ENCODE assay signal across 8 cellular contexts in genomic region chr6:1388927-1389790, GRCh38. TPM values are rescaled to one million over a fixed set of nuclear protein-coding genes. Genes with fewer than 3 reads are reported as not detected.
DNase-seq lines count a peak whose midpoint lies in the region; ATAC-seq and TF ChIP-seq lines count a peak whose summit lies in the region.

Gene FOXF2, plus strand, starts transcription at chr6:1389576. Its CDS starts 372 bp downstream, at chr6:1389948.

- H3K9me3 ChIP-seq in breast epithelium: no peaks in the 10 kb centered on the region

- ATAC-seq in memory B cell (ENCODE audit: low read depth) (no peak), HG02623 (IDR thresholded peaks at IDR 0.05; ENCODE audit: unreplicated experiment) (no peak), GM21360 (IDR thresholded peaks at IDR 0.05; ENCODE audit: unreplicated experiment) (no peak)

- TF ChIP-seq POLR2A in breast epithelium (IDR thresholded peaks at IDR 0.05): no peak

- H3K4me3 ChIP-seq in breast epithelium (peak within 1 kb of the TSS; percentile 48 to 76 (median 51)), urinary bladder (ENCODE audit: low read depth, low read length) (peak within 1 kb of the TSS; percentile 73)

- no peaks in the 10 kb centered on the region for H3K9me3 Mint-ChIP-seq in activated naive CD4-positive, alpha-beta T cell treated with anti-CD3 and anti-CD28 coated beads, Interleukin-2, amount 50 U/mL, for 24 hours
- no peaks in the 10 kb centered on the region for H3K9me3 Mint-ChIP-seq in memory B cell

- no peaks in the 10 kb centered on the region for H3K36me3 ChIP-seq in breast epithelium
- no peaks in the 10 kb centered on the region for H3K36me3 ChIP-seq in urinary bladder (ENCODE audit: insufficient read depth)

- peak within 1 kb of the TSS; percentile 81 for H3K4me3 Mint-ChIP-seq in activated naive CD4-positive, alpha-beta T cell treated with anti-CD3 and anti-CD28 coated beads, Interleukin-2, amount 50 U/mL, for 24 hours
- H3K4me3 Mint-ChIP-seq in memory B cell: peak within 1 kb of the TSS; percentile 82

- DNase-seq in activated naive CD4-positive, alpha-beta T cell (lab: John Stamatoyannopoulos, UW): no peak
- DNase-seq in breast epithelium (ENCODE audit: low spot score in 2 of 2) (no peak), memory B cell (ENCODE audit: low spot score in 2 of 2) (no peak)
- no peak for DNase-seq in stimulated activated CD4-positive, alpha-beta T cell treated with anti-CD3 and anti-CD28 coated beads, Interleukin-12 subunit alpha, Interleukin-12 subunit beta, amount 100 ng/mL, for 4 hours

- intact Hi-C loops in breast epithelium (cut with DNase I; ENCODE audit: low total_unique reads): no loop called here

- H3K27me3 ChIP-seq in breast epithelium: peaks cover 0 to 83% of the 10 kb centered on the region in 2 donors

- no peak for TF ChIP-seq CTCF in breast epithelium (IDR thresholded peaks at IDR 0.05)

- peaks cover 0 to 2% of the 10 kb centered on the region in 2 donors for H3K4me1 ChIP-seq in breast epithelium
- H3K4me1 ChIP-seq in urinary bladder (ENCODE audit: insufficient read depth): no peaks in the 10 kb centered on the region

- 3% methylated on average over 83 of the region's 84 CpGs for WGBS in urinary bladder

- H3K27ac ChIP-seq in breast epithelium (peak within 1 kb of the TSS in 1 of 2 donors; percentile 77), urinary bladder (ENCODE audit: low read depth) (peak within 1 kb of the TSS; percentile 68)

- H3K36me3 Mint-ChIP-seq in activated naive CD4-positive, alpha-beta T cell treated with anti-CD3 and anti-CD28 coated beads, Interleukin-2, amount 50 U/mL, for 24 hours: no peaks in the 10 kb centered on the region
- H3K36me3 Mint-ChIP-seq in memory B cell: no peaks in the 10 kb centered on the region

- peaks cover 29% of the 10 kb centered on the region for H3K4me1 Mint-ChIP-seq in activated naive CD4-positive, alpha-beta T cell treated with anti-CD3 and anti-CD28 coated beads, Interleukin-2, amount 50 U/mL, for 24 hours
- H3K4me1 Mint-ChIP-seq in memory B cell: peaks cover 23% of the 10 kb centered on the region

- peaks cover 59% of the 10 kb centered on the region for H3K27me3 Mint-ChIP-seq in activated naive CD4-positive, alpha-beta T cell treated with anti-CD3 and anti-CD28 coated beads, Interleukin-2, amount 50 U/mL, for 24 hours
- H3K27me3 Mint-ChIP-seq in memory B cell: peaks cover 36% of the 10 kb centered on the region

- H3K27ac Mint-ChIP-seq in activated naive CD4-positive, alpha-beta T cell treated with anti-CD3 and anti-CD28 coated beads, Interleukin-2, amount 50 U/mL, for 24 hours: no peak within 1 kb of the TSS
- peak within 1 kb of the TSS; percentile 39 for H3K27ac Mint-ChIP-seq in memory B cell

RNA-seq across cellular contexts. Expression of gene FOXF2, which starts in this region (rescaled TPM):
- total RNA-seq in breast epithelium (1 to 10 TPM in 2 of 3 donors, under 1 TPM in 1; 0.73 to 4.9 (median 1.6) TPM), urinary bladder (6.6 TPM)
- 13.1 TPM for polyA plus RNA-seq in urinary bladder
